In the genomic region with DNA sequence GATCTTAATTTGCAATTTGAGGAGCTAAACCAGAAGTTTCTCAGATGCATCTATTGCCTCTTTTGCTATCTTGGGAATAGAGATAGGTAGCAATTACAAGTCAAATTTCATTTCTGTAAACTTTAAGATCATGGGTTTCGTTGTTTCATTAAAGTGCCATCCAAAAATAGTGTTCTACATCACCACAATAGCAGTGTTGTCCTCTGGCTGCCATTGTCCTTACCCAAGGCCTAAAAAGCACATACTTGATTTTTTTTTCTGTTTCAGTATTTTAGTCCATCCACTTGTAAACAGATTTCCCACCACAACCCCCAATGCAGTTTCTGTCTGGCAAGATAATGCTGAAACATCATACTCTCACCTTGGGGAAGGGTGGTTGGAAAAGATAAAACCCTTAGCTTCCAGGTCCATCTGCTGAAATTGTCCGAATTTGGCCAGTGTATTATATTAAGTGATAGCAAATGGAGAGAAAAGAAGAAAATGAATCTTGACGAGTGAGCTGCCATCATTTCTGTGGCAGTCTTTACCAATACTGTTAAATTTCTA, we compare ENCODE assay signal across 21 cellular contexts.
DNase-seq lines count a peak whose midpoint lies in the region; ATAC-seq, FAIRE-seq and TF ChIP-seq lines count a peak whose summit lies in the region.
"Had no signal": no experiment of that assay in that cellular context is flagged by ENCODE, and none has a peak within 500 bp of the region (broad histone marks: within the 10 kb centered on the region; RNA-seq: fewer than 3 reads in every experiment).

No MANE protein-coding gene starts in this region.

- H3K79me2 ChIP-seq in MM.1S (ENCODE audit: low read length): no peaks in the 10 kb centered on the region
- H3K79me2 ChIP-seq in K562 (ENCODE audit: control insufficient read depth, insufficient read depth, low read length): no peaks in the 10 kb centered on the region

- intact Hi-C loops in Right ventricle myocardium superior (cut with DNase I): no loop called here
- intact Hi-C loops in Right ventricle myocardium inferior (cut with DNase I): no loop called here
- intact Hi-C loops in K562 (cut with micrococcal nuclease): no loop called here

- no peak overlapping the region for H2AFZ ChIP-seq in MM.1S (ENCODE audit: low read length)
- H2AFZ ChIP-seq in K562 (ENCODE audit: low read depth, low read length): no peak overlapping the region

- TF ChIP-seq POLR2A in K562 (conservative IDR thresholded peaks at IDR 0.05): no peak

- H3K9me3 ChIP-seq in MM.1S (replicated peaks; ENCODE audit: insufficient read depth, low read length): no peaks in the 10 kb centered on the region
- no peaks in the 10 kb centered on the region for H3K9me3 ChIP-seq in K562 (replicated peaks; ENCODE audit: control insufficient read depth, insufficient read depth, low read depth, low read length)
- no peaks in the 10 kb centered on the region for H3K9me3 ChIP-seq in thoracic aorta
- H3K9me3 ChIP-seq: SJCRH30 had no signal

- POLR2A ChIA-PET in K562 (lab: Yijun Ruan, JAX): interaction anchor here (1.3 kb wide), 1 partner anchor 8 kb away, joined by 3 read pairs; no protein-coding TSS in a partner anchor

- no peak for DNase-seq in Right ventricle myocardium superior
- DNase-seq in Right ventricle myocardium inferior (ENCODE audit: missing footprints): no peak
- DNase-seq in MM.1S: peak; percentile 23
- peak in 2 of 4 experiments; percentile 43 to 55 for DNase-seq in K562 (ENCODE audit: extremely low read depth in 1 of 4, low spot score in 3 of 4)
- no peak for DNase-seq in thoracic aorta (ENCODE audit: low spot score)
- DNase-seq in stimulated activated CD4-positive, alpha-beta T cell treated with anti-CD3 and anti-CD28 coated beads, Interleukin-15, amount 100 ng/mL, for 24 hours: no peak
- DNase-seq: CD8-positive, alpha-beta memory T cell; DMS79 treated with DMSO at 0.1 percent for 48 hours; GDM1; GOT3; KG1; NCI-H1092; NCI-H146; NCI-H2081 treated with DMSO at 0.1 percent for 48 hours; NCI-H2227 treated with DMSO at 0.1 percent for 48 hours; NCI-H524 treated with DMSO at 0.1 percent for 48 hours; SJCRH30 had no signal

- ATAC-seq in Right ventricle myocardium superior (ENCODE audit: poor library complexity) (peak; percentile 71), Right ventricle myocardium inferior (no peak), K562 (peak; percentile 39; the same call in 2 of the 3 replicates), thoracic aorta (ENCODE audit: insufficient number of reproducible peaks, low FRiP score, low read depth) (no peak), HG03097 (IDR thresholded peaks at IDR 0.05; ENCODE audit: low FRiP score, unreplicated experiment) (no peak), GM18520 (IDR thresholded peaks at IDR 0.05; ENCODE audit: unreplicated experiment) (no peak)

- H3F3A ChIP-seq in MM.1S (ENCODE audit: insufficient read depth, low read length): no peaks in the 10 kb centered on the region

- TF ChIP-seq CTCF in MM.1S (IDR thresholded peaks at IDR 0.05; ENCODE audit: low read length): no peak
- no peak for TF ChIP-seq CTCF in K562 (IDR thresholded peaks at IDR 0.05 in 2 of 3, conservative IDR thresholded peaks at IDR 0.05 in 1 of 3; ENCODE audit: insufficient read depth in 2 of 3, low read depth in 1 of 3, low read length in 3 of 3)
- TF ChIP-seq CTCF in thoracic aorta (IDR thresholded peaks at IDR 0.05): no peak

- in situ Hi-C loops in K562 (cut with MboI): no loop called here

- H3K27ac ChIP-seq in MM.1S (ENCODE audit: low read length) (peak overlapping the region; percentile 27; the same call in 1 of the 2 replicates), K562 (ENCODE audit: extremely low read depth, low read depth, low read length) (no peak overlapping the region), thoracic aorta (peak overlapping the region; percentile 20 to 40)
- H3K27ac ChIP-seq: 22Rv1, SJCRH30 had no signal

- no peak overlapping the region for H3K9ac ChIP-seq in MM.1S (ENCODE audit: low read length)
- H3K9ac ChIP-seq in K562 (ENCODE audit: insufficient read depth in 1 of 2, low read depth in 2 of 2, low read length in 2 of 2): no peak overlapping the region

- no peak for TF ChIP-seq RAD21 in K562 (CRISPR knock-in tag; conservative IDR thresholded peaks at IDR 0.05 in 1 of 2, IDR thresholded peaks at IDR 0.05 in 1 of 2)

- FAIRE-seq in K562 (lab: Jason Lieb, UNC): no peak
- FAIRE-seq: D721Med had no signal

- BruUV-seq in K562 (replicated peaks; lab: Mats Ljungman, UMichigan): no TSS peak

- H3K36me3 ChIP-seq in MM.1S (replicated peaks; ENCODE audit: insufficient read depth, low read length): no peaks in the 10 kb centered on the region
- H3K36me3 ChIP-seq in K562 (ENCODE audit: control insufficient read depth, insufficient read depth, low read length): no peaks in the 10 kb centered on the region
- H3K36me3 ChIP-seq in thoracic aorta: no peaks in the 10 kb centered on the region

- H3K4me3 ChIP-seq in MM.1S (ENCODE audit: low read length) (no peak overlapping the region), K562 (no peak overlapping the region), thoracic aorta (no peak overlapping the region)
- H3K4me3 ChIP-seq: SJCRH30 had no signal

- peaks cover 18% of the 10 kb centered on the region for H3K4me1 ChIP-seq in MM.1S (ENCODE audit: low read length)
- H3K4me1 ChIP-seq in K562 (replicated peaks in 1 of 2; ENCODE audit: control insufficient read depth in 2 of 2, insufficient read depth in 2 of 2, low read length in 2 of 2): peaks cover 0 to 5% of the 10 kb centered on the region in 2 experiments; a peak in 2 of 5 replicates
- H3K4me1 ChIP-seq in thoracic aorta (ENCODE audit: control insufficient read depth in 1 of 2, low read depth in 2 of 2): peaks cover 23 to 43% of the 10 kb centered on the region in 2 donors
- H3K4me1 ChIP-seq: SJCRH30 had no signal

- no peaks in the 10 kb centered on the region for H3K27me3 ChIP-seq in MM.1S (replicated peaks; ENCODE audit: insufficient read depth, low read length)
- H3K27me3 ChIP-seq in K562 (ENCODE audit: control insufficient read depth in 2 of 2, insufficient read depth in 2 of 2, low read length in 2 of 2): no peaks in the 10 kb centered on the region
- no peaks in the 10 kb centered on the region for H3K27me3 ChIP-seq in thoracic aorta (replicated peaks; ENCODE audit: insufficient read depth)
- H3K27me3 ChIP-seq: SJCRH30 had no signal

- H3K9me2 ChIP-seq in MM.1S (replicated peaks; ENCODE audit: insufficient read depth, low read length): no peaks in the 10 kb centered on the region

- 40% methylated on average over 3 of the region's 3 CpGs for WGBS in K562 (ENCODE audit: insufficient coverage, low coverage, missing lambda C conversion rate)

- H4K20me1 ChIP-seq in MM.1S (ENCODE audit: insufficient read depth, low read length) (no peaks in the 10 kb centered on the region), K562 (replicated peaks; ENCODE audit: control insufficient read depth, insufficient read depth, low read length) (no peaks in the 10 kb centered on the region)

- peak; percentile 12; the same call in 1 of the 2 replicates for TF ChIP-seq EP300 in K562 (IDR thresholded peaks at IDR 0.05; ENCODE audit: low read length)

- H3K4me2 ChIP-seq in MM.1S (ENCODE audit: low read depth, low read length) (peak overlapping the region; percentile 41; the same call in 1 of the 2 replicates), K562 (ENCODE audit: insufficient read depth, low read length) (no peak overlapping the region)

- CTCF ChIA-PET in K562 (lab: Yijun Ruan, JAX; ENCODE audit: low intra/inter-chr PET ratio): no interaction called here

- H3K9me1 ChIP-seq in K562 (ENCODE audit: control insufficient read depth, insufficient read depth, low read length): no peaks in the 10 kb centered on the region

TF ChIP-seq in K562, 482 proteins besides CTCF, POLR2A, EP300 and RAD21 (continues in another document):
- TF ChIP-seq ZFPM2 (CRISPR knock-in tag; IDR thresholded peaks at IDR 0.05) (no peak), ARID1B (IDR thresholded peaks at IDR 0.05) (peak; percentile 74), ILK (tag; IDR thresholded peaks at IDR 0.05; ENCODE audit: borderline replicate concordance, low read depth) (no peak), KLF16 (IDR thresholded peaks at IDR 0.05) (0 out of 2 replicates have a peak, but pooled peaks have one; percentile 21), HCFC1 (IDR thresholded peaks at IDR 0.05; ENCODE audit: low read depth, low read length) (no peak), NFIC (IDR thresholded peaks at IDR 0.05) (0 out of 2 replicates have a peak, but pooled peaks have one; percentile 36), MBD2 (IDR thresholded peaks at IDR 0.05; ENCODE audit: borderline replicate concordance, low read depth) (no peak), POLR2AphosphoS5 (IDR thresholded peaks at IDR 0.05; ENCODE audit: control insufficient read depth, insufficient read depth, low read depth, low read length) (peak; percentile 77), SMC3 (conservative IDR thresholded peaks at IDR 0.05; ENCODE audit: insufficient read depth, low read depth, low read length) (no peak), CCAR2 (IDR thresholded peaks at IDR 0.05; ENCODE audit: low read depth, low read length) (no peak), KDM1A (IDR thresholded peaks at IDR 0.05) (0 out of 4 replicates have a peak, but pooled peaks of 1 of the 2 experiments have one; percentile 21), HDAC1 (IDR thresholded peaks at IDR 0.05) (no peak), ZNF354B (CRISPR knock-in tag; IDR thresholded peaks at IDR 0.05) (no peak), SMARCA4 (IDR thresholded peaks at IDR 0.05) (0 out of 2 replicates have a peak, but pooled peaks have one; percentile 19), ZNF316 (IDR thresholded peaks at IDR 0.05) (peak; percentile 32)
- TF ChIP-seq, protein P1, sequence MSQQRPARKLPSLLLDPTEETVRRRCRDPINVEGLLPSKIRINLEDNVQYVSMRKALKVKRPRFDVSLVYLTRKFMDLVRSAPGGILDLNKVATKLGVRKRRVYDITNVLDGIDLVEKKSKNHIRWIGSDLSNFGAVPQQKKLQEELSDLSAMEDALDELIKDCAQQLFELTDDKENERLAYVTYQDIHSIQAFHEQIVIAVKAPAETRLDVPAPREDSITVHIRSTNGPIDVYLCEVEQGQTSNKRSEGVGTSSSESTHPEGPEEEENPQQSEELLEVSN (IDR thresholded peaks at IDR 0.05; ENCODE audit: borderline replicate concordance in 1 of 2, extremely low read depth in 1 of 2, insufficient read depth in 1 of 2, insufficient read length in 1 of 2, low read depth in 1 of 2, low read length in 1 of 2, poor library complexity in 1 of 2, severe bottlenecking in 1 of 2): no peak
- TF ChIP-seq, protein P2, sequence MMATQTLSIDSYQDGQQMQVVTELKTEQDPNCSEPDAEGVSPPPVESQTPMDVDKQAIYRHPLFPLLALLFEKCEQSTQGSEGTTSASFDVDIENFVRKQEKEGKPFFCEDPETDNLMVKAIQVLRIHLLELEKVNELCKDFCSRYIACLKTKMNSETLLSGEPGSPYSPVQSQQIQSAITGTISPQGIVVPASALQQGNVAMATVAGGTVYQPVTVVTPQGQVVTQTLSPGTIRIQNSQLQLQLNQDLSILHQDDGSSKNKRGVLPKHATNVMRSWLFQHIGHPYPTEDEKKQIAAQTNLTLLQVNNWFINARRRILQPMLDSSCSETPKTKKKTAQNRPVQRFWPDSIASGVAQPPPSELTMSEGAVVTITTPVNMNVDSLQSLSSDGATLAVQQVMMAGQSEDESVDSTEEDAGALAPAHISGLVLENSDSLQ (IDR thresholded peaks at IDR 0.05): no peak

Comparison
In these comparisons a context has a peak if more than half of its experiments do, and no peak if none do; other contexts are left out.
1. ATAC-seq: peak in Right ventricle myocardium superior (single experiment) and K562 (single experiment); none in Right ventricle myocardium inferior (single experiment), thoracic aorta (single experiment), HG03097 (single experiment) and GM18520 (single experiment).